ENCODE assay signal across 13 cellular contexts in the genomic region with DNA sequence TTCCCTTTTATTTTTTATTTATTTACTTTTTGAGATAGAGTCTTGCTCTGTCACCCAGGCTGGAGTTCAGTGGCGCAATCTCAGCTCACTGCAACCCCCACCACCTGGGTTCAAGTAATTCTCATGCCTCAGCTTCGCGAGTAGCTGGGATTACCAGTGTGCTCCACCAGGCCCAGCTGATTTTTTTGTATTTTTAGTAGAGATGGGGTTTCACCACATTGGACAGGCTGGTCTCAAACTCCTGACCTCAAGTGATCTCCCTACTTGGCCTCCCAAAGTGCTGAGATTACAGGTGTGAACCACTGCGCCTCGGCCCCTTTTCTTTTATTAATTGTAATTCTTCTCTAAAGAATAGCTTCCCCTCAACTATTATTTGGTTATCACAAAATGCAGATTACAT. TPM values are rescaled to one million over a fixed set of nuclear protein-coding genes. Genes with fewer than 3 reads are reported as not detected.
"Had no signal": no experiment of that assay in that cellular context is flagged by ENCODE, and none has a peak within 500 bp of the region (broad histone marks: within the 10 kb centered on the region; RNA-seq: fewer than 3 reads in every experiment).

No MANE protein-coding gene starts in this region.

RNA-seq across cellular contexts. Expression of a gene that starts 26.4 kb away (rescaled TPM):
- total RNA-seq: activated B cell treated with CpG ODN at 0.5 μM for 24 hours; activated CD4-positive, alpha-beta memory T cell treated with anti-CD3 and anti-CD28 coated beads for 36 hours; activated CD4-positive, alpha-beta memory T cell treated with anti-CD3 and anti-CD28 coated beads, Interleukin-2, amount 10 ng/mL, durations not matched to agents 7 days and 5 days; activated CD4-positive, alpha-beta T cell treated with anti-CD3 and anti-CD28 coated beads for 36 hours; activated CD4-positive, alpha-beta T cell treated with anti-CD3 and anti-CD28 coated beads, Interleukin-2, amount 10 ng/mL, durations not matched to agents 24 days and 14 days; activated CD4-positive, alpha-beta T cell treated with anti-CD3 and anti-CD28 coated beads, Interleukin-2, amount 10 ng/mL, durations not matched to agents 7 days and 5 days; activated CD8-positive, alpha-beta memory T cell treated with anti-CD3 and anti-CD28 coated beads for 36 hours; activated CD8-positive, alpha-beta memory T cell treated with anti-CD3 and anti-CD28 coated beads, Interleukin-2, amount 10 ng/mL, durations not matched to agents 7 days and 5 days; activated CD8-positive, alpha-beta T cell treated with anti-CD3 and anti-CD28 coated beads for 36 hours; activated CD8-positive, alpha-beta T cell treated with anti-CD3 and anti-CD28 coated beads, Interleukin-2, amount 10 ng/mL, durations not matched to agents 7 days and 5 days; T-helper 1 cell treated with Interleukin-12 subunit alpha and Interleukin-12 subunit beta and Interleukin-4 antibody, amounts not matched to agents 30 ng/mL and 1 ng/mL, for 36 hours; T-helper 17 cell; T-helper 2 cell treated with Interferon-gamma antibody and Interleukin-4, amounts not matched to agents 100 ng/mL and 5 ng/mL, for 36 hours had no signal
